In the genomic region with DNA sequence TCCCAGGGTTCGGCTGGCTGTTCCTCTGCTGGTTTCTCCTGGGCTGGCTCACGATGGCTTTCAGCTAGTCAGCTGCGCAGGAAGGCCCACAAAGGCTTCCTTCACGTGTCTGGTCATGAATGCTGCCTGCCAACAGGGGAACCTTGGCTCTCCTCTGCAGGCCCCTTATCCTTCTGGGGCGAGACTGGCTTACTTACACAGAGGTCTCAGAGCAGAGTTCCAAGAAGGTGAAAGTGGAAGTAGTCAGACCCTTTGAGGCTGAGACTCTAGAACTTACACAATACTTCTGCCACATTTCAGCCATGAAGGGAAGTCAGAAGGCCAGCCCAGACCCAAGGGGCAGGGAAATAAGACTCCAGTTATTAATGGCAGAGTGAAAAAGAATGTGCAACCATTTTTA, we compare ENCODE assay signal across 13 cellular contexts.
DNase-seq lines count a peak whose midpoint lies in the region; ATAC-seq, FAIRE-seq and TF ChIP-seq lines count a peak whose summit lies in the region.
"Had no signal": no experiment of that assay in that cellular context is flagged by ENCODE, and none has a peak within 500 bp of the region (broad histone marks: within the 10 kb centered on the region; RNA-seq: fewer than 3 reads in every experiment).

No MANE protein-coding gene starts in this region.

- SMC1A ChIA-PET in GM12878 (lab: Charles Lee; ENCODE audit: uncharacterized antibody, unreplicated experiment): interaction anchor here (0.6 to 1.6 kb wide), 9 partner anchors 12 to 584 kb away, joined by 3 to 5 read pairs (median 3); no protein-coding TSS in a partner anchor

- no peak for FAIRE-seq in GM12878 (lab: Jason Lieb, UNC)
- FAIRE-seq: endothelial cell of umbilical vein had no signal

- RAD21 ChIA-PET in GM12878 (lab: Charles Lee; ENCODE audit: unreplicated experiment): interaction anchor here (1.1 to 1.5 kb wide), 6 partner anchors 12 to 417 kb away, joined by 3 to 8 read pairs (median 4); no protein-coding TSS in a partner anchor

- TF ChIP-seq EP300 in GM12878 (IDR thresholded peaks at IDR 0.05; ENCODE audit: borderline replicate concordance in 1 of 2, control insufficient read depth in 1 of 2, low read depth in 2 of 2, low read length in 2 of 2) (no peak), suprapubic skin (IDR thresholded peaks at IDR 0.05) (no peak)

- CTCF ChIA-PET in GM12878 (lab: Yijun Ruan, JAX): interaction anchor here (1.0 kb wide), 1 partner anchor 18 kb away, joined by 4 read pairs; no protein-coding TSS in a partner anchor

- TF ChIP-seq CTCF in GM12878 (IDR thresholded peaks at IDR 0.05 in 2 of 3, conservative IDR thresholded peaks at IDR 0.05 in 1 of 3; ENCODE audit: control insufficient read depth in 2 of 3, extremely low read depth in 1 of 3, insufficient read depth in 1 of 3, low read depth in 3 of 3, low read length in 3 of 3) (no peak), suprapubic skin (IDR thresholded peaks at IDR 0.05) (no peak), GM20000 (IDR thresholded peaks at IDR 0.05; ENCODE audit: extremely low read depth, missing control alignments) (no peak)

- H3K27me3 ChIP-seq in GM12878 (replicated peaks in 1 of 2; ENCODE audit: control insufficient read depth in 2 of 2, insufficient read depth in 2 of 2, low read length in 1 of 2) (no peaks in the 10 kb centered on the region), layer of hippocampus (ENCODE audit: control insufficient read depth, insufficient read depth, low read length) (no peaks in the 10 kb centered on the region), suprapubic skin (no peaks in the 10 kb centered on the region)

- 79% methylated on average over 5 of the region's 5 CpGs for WGBS in GM12878 (ENCODE audit: insufficient coverage, insufficient replicate concordance, low lambda C conversion rate, missing lambda C conversion rate)
- WGBS in suprapubic skin: 89% methylated on average over 5 of the region's 5 CpGs

- peak overlapping the region; percentile 26 for H2AFZ ChIP-seq in GM12878 (ENCODE audit: control insufficient read depth, low read depth, low read length)

- H3K4me1 ChIP-seq in GM12878 (ENCODE audit: control insufficient read depth, insufficient read depth, low read length) (peaks cover 56% of the 10 kb centered on the region), suprapubic skin (peaks cover 28% of the 10 kb centered on the region)

- no TSS peak for BruUV-seq in GM12878 (replicated peaks; lab: Mats Ljungman, UMichigan)

- peak overlapping the region; percentile 52 for H3K4me2 ChIP-seq in GM12878 (ENCODE audit: control insufficient read depth, insufficient read depth)

- peak overlapping the region; percentile 41 for H3K27ac ChIP-seq in GM12878 (ENCODE audit: control insufficient read depth, insufficient read depth)
- H3K27ac ChIP-seq in layer of hippocampus (ENCODE audit: low read depth, low read length): peak overlapping the region; percentile 79
- peak overlapping the region; percentile 84 for H3K27ac ChIP-seq in suprapubic skin

- no peaks in the 10 kb centered on the region for H4K20me1 ChIP-seq in GM12878 (ENCODE audit: control insufficient read depth, insufficient read depth)

- peaks cover 0 to 4% of the 10 kb centered on the region in 2 experiments; a peak in 1 of 4 replicates for H3K36me3 ChIP-seq in GM12878 (ENCODE audit: control insufficient read depth in 2 of 2, insufficient read depth in 2 of 2, low read length in 1 of 2)
- H3K36me3 ChIP-seq in suprapubic skin: no peaks in the 10 kb centered on the region

- H3K4me3 ChIP-seq in GM12878: no peak overlapping the region
- no peak overlapping the region for H3K4me3 ChIP-seq in suprapubic skin

- no peak for TF ChIP-seq POLR2A in GM12878 (IDR thresholded peaks at IDR 0.05; ENCODE audit: low read depth, low read length)
- TF ChIP-seq POLR2A in suprapubic skin (IDR thresholded peaks at IDR 0.05): no peak

- POLR2A ChIA-PET in GM12878 (lab: Charles Lee): no interaction called here

- intact Hi-C loops in GM12878 (cut with micrococcal nuclease; ENCODE audit: unreplicated experiment): loop anchor here (5.0 to 10.0 kb wide), 3 partner anchors 43 to 206 kb away; no protein-coding TSS in a partner anchor

- H3K9me3 ChIP-seq in GM12878 (replicated peaks; ENCODE audit: control insufficient read depth, insufficient read depth, low read length) (no peaks in the 10 kb centered on the region), suprapubic skin (no peaks in the 10 kb centered on the region)

- H3K79me2 ChIP-seq in GM12878 (ENCODE audit: control insufficient read depth, insufficient read depth, low read length): no peaks in the 10 kb centered on the region

- peak overlapping the region; percentile 11; the same call in 1 of the 2 replicates for H3K9ac ChIP-seq in GM12878 (ENCODE audit: control insufficient read depth, insufficient read depth, low read length)

- no peak for TF ChIP-seq RAD21 in GM12878 (IDR thresholded peaks at IDR 0.05; ENCODE audit: insufficient read depth, low read depth, low read length)

- peak; percentile 44 for ATAC-seq in GM12878
- ATAC-seq in HG02678 (IDR thresholded peaks at IDR 0.05; ENCODE audit: unreplicated experiment): no peak
- no peak for ATAC-seq in GM19452 (IDR thresholded peaks at IDR 0.05; ENCODE audit: unreplicated experiment)
- ATAC-seq: activated T-helper 17 cell treated with anti-CD3 and anti-CD28 coated beads, Interleukin-2, amount 50 U/mL, for 72 hours had no signal

- in situ Hi-C loops in KBM-7 (cut with MboI; ENCODE audit: low pct_unique_long_range_greater_than_20kb, low sequenced_read_pairs) (loop anchor here (25.0 kb wide), 1 partner anchor 338 kb away; no protein-coding TSS in a partner anchor), GM12878 (cut with MboI) (no loop called here)

- DNase-seq in KBM-7 (peak; percentile 84), GM12878 (ENCODE audit: low read depth, low spot score) (no peak), suprapubic skin (ENCODE audit: low spot score in 2 of 2) (no peak), GM20000 (ENCODE audit: low spot score) (no peak), NCI-H526 (lab: John Stamatoyannopoulos, UW) (no peak)
- DNase-seq: DMS153; stimulated activated CD4-positive, alpha-beta T cell treated with anti-CD3 and anti-CD28 coated beads, Interleukin-1b, Interleukin-23, amount 100 ng/mL, for 48 hours; T1000 had no signal

TF ChIP-seq in GM12878, 131 proteins besides CTCF, POLR2A, EP300 and RAD21 (continues in another document):
- TF ChIP-seq, protein P1, sequence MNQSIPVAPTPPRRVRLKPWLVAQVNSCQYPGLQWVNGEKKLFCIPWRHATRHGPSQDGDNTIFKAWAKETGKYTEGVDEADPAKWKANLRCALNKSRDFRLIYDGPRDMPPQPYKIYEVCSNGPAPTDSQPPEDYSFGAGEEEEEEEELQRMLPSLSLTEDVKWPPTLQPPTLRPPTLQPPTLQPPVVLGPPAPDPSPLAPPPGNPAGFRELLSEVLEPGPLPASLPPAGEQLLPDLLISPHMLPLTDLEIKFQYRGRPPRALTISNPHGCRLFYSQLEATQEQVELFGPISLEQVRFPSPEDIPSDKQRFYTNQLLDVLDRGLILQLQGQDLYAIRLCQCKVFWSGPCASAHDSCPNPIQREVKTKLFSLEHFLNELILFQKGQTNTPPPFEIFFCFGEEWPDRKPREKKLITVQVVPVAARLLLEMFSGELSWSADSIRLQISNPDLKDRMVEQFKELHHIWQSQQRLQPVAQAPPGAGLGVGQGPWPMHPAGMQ (IDR thresholded peaks at IDR 0.05; ENCODE audit: borderline replicate concordance): no peak
- TF ChIP-seq MTA3 (IDR thresholded peaks at IDR 0.05; ENCODE audit: borderline replicate concordance, low read length) (peak; percentile 34; the same call in 1 of the 2 replicates), MTA2 (IDR thresholded peaks at IDR 0.05; ENCODE audit: low read depth) (no peak), BCL11A (IDR thresholded peaks at IDR 0.05; ENCODE audit: low read depth, low read length) (no peak), ZNF274 (IDR thresholded peaks at IDR 0.05; ENCODE audit: insufficient read depth, insufficient read length) (no peak), MXI1 (IDR thresholded peaks at IDR 0.05; ENCODE audit: low read depth, low read length) (no peak), RUNX3 (IDR thresholded peaks at IDR 0.05; ENCODE audit: low read length) (peak; percentile 43; the same call in 1 of the 2 replicates), BHLHE40 (IDR thresholded peaks at IDR 0.05; ENCODE audit: borderline replicate concordance in 1 of 2, low read depth in 2 of 2, low read length in 1 of 2) (peak in 1 of 2 experiments; percentile 23; a peak in 1 of 4 replicates), POLR2AphosphoS2 (IDR thresholded peaks at IDR 0.05; ENCODE audit: low read depth, low read length) (no peak), PRDM15 (CRISPR knock-in tag; IDR thresholded peaks at IDR 0.05) (no peak), SPI1 (IDR thresholded peaks at IDR 0.05; ENCODE audit: borderline replicate concordance, insufficient read depth, low read depth, low read length) (peak; percentile 36; the same call in 1 of the 2 replicates)
